ENCODE assay signal across 1 cellular context in the genomic region with DNA sequence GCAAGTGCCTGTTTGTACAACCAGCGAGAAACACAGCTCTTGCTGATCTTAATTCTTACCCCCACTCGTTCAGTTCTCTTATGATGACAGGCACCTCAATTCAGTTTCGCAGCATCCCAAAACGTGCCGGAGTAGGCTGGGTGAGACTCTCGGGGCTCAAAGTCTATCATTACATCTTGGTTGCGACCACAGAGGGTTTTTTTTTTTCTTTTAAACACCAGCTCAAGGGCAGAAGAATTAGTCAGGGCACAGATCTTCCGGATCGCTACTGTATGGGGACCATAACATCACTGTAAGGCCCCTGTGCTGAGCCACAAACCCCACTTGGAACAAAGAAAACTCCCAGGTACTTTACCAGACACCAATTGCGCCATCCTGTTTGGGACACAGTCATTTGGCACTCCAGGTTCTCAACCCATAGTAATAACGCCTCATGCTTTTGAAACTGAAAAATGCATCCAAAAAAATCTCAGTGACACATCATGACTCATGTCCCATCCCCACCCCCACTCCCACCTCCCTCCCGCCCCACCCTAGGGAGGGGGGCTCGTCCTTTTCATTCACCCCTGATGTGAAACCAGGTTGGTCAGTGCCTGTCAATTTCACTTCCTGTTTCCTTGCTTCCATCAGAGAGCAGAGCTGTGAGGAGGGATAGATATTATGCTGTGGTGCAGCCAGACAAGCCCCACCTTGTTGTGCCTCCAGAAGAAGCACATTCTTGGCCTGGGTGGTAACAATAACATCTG.
TF ChIP-seq lines count a peak whose summit lies in the region.

No MANE protein-coding gene starts in this region.

TF ChIP-seq in HepG2, 621 proteins besides CTCF, POLR2A, EP300 and RAD21 (continued from another document):
- TF ChIP-seq U2AF2 (IDR thresholded peaks at IDR 0.05; ENCODE audit: low read depth, low read length): no peak
- no peak for TF ChIP-seq ZNF329 (CRISPR knock-in tag; IDR thresholded peaks at IDR 0.05; ENCODE audit: low read depth)
- TF ChIP-seq ZNF460 (CRISPR knock-in tag; IDR thresholded peaks at IDR 0.05; ENCODE audit: borderline replicate concordance): no peak
- TF ChIP-seq ZBTB49 (CRISPR knock-in tag; IDR thresholded peaks at IDR 0.05; ENCODE audit: borderline replicate concordance): no peak
- no peak for TF ChIP-seq TOE1 (CRISPR knock-in tag; IDR thresholded peaks at IDR 0.05)
- TF ChIP-seq TSC22D2 (CRISPR knock-in tag; IDR thresholded peaks at IDR 0.05; ENCODE audit: borderline replicate concordance): no peak
- no peak for TF ChIP-seq TFDP1 (CRISPR knock-in tag; IDR thresholded peaks at IDR 0.05; ENCODE audit: borderline replicate concordance)
- TF ChIP-seq SKI (IDR thresholded peaks at IDR 0.05; ENCODE audit: partially characterized antibody): no peak
